In genomic region chr17:60599620-60600489, GRCh38 we compare ENCODE assay signal across 8 cellular contexts. TPM values are rescaled to one million over a fixed set of nuclear protein-coding genes. Genes with fewer than 3 reads are reported as not detected.
DNase-seq lines count a peak whose midpoint lies in the region; ATAC-seq and TF ChIP-seq lines count a peak whose summit lies in the region.

Gene PPM1D, plus strand, starts transcription at chr17:60600193. Its CDS starts 222 bp downstream, at chr17:60600415.

- peak; percentile 89 for ATAC-seq in GM21737 (IDR thresholded peaks at IDR 0.05; ENCODE audit: unreplicated experiment)

- peak within 1 kb of the TSS; percentile 94 to 98 for H3K9ac ChIP-seq in mucosa of rectum (ENCODE audit: low read depth in 1 of 2, low read length in 2 of 2)

- H3K4me3 ChIP-seq in mucosa of rectum (ENCODE audit: low read length in 2 of 2) = peak within 1 kb of the TSS; percentile 77 to 98

- H3K4me1 ChIP-seq in mucosa of rectum (ENCODE audit: control insufficient read depth in 2 of 2, insufficient read depth in 2 of 2, low read length in 2 of 2) = peaks cover 3 to 13% of the 10 kb centered on the region in 2 donors

- peak within 1 kb of the TSS; percentile 99 for H3K27ac Mint-ChIP-seq in activated T-cell treated with anti-CD3 and anti-CD28 coated beads, Interleukin-2, amount 50 U/mL, for 24 hours

- peak within 1 kb of the TSS; percentile 94 to 98 for H3K27ac ChIP-seq in mucosa of rectum (ENCODE audit: low read depth in 2 of 2, low read length in 2 of 2)

- no peaks in the 10 kb centered on the region for H3K27me3 Mint-ChIP-seq in activated T-cell treated with anti-CD3 and anti-CD28 coated beads, Interleukin-2, amount 50 U/mL, for 24 hours

- DNase-seq in DMS79 (lab: John Stamatoyannopoulos, UW) = peak; percentile 84
- DNase-seq in KG1 (lab: John Stamatoyannopoulos, UW) = peak; percentile 95
- peak; percentile 97 for DNase-seq in activated T-cell treated with anti-CD3 and anti-CD28 coated beads, Interleukin-2, amount 50 U/mL, for 24 hours
- DNase-seq in erythroblast (lab: John Stamatoyannopoulos, UW) = peak; percentile 99 to 100
- peak; percentile 96 to 97 for DNase-seq in stimulated activated CD8-positive, alpha-beta memory T cell treated with anti-CD3 and anti-CD28 coated beads, Interleukin-4, amount 100 ng/mL, for 4 hours (ENCODE audit: low read depth in 2 of 2, low spot score in 1 of 2)

- no peaks in the 10 kb centered on the region for H3K9me3 Mint-ChIP-seq in activated T-cell treated with anti-CD3 and anti-CD28 coated beads, Interleukin-2, amount 50 U/mL, for 24 hours

- H3K4me1 Mint-ChIP-seq in activated T-cell treated with anti-CD3 and anti-CD28 coated beads, Interleukin-2, amount 50 U/mL, for 24 hours (ENCODE audit: low read depth) = peaks cover 40% of the 10 kb centered on the region

- H3K36me3 ChIP-seq in mucosa of rectum (ENCODE audit: control insufficient read depth in 2 of 2, insufficient read depth in 2 of 2, low read length in 2 of 2) = no peaks in the 10 kb centered on the region

- TF ChIP-seq POLR2A in erythroblast (IDR thresholded peaks at IDR 0.05; ENCODE audit: low read length) = peak; percentile 97

- H3K27me3 ChIP-seq in mucosa of rectum (ENCODE audit: control insufficient read depth in 2 of 2, insufficient read depth in 2 of 2, low read length in 2 of 2) = no peaks in the 10 kb centered on the region

- no peaks in the 10 kb centered on the region for H3K9me3 ChIP-seq in mucosa of rectum (ENCODE audit: control insufficient read depth in 2 of 2, low read length in 2 of 2)

- H3K36me3 Mint-ChIP-seq in activated T-cell treated with anti-CD3 and anti-CD28 coated beads, Interleukin-2, amount 50 U/mL, for 24 hours (ENCODE audit: low read depth) = peaks cover 27% of the 10 kb centered on the region

- H3K4me3 Mint-ChIP-seq in activated T-cell treated with anti-CD3 and anti-CD28 coated beads, Interleukin-2, amount 50 U/mL, for 24 hours = peak within 1 kb of the TSS; percentile 93

TF ChIP-seq in PFSK-1, 5 proteins besides CTCF, POLR2A, EP300 and RAD21:
- peak; percentile 91 for TF ChIP-seq SIN3A (IDR thresholded peaks at IDR 0.05; ENCODE audit: borderline replicate concordance, insufficient read depth, low read length)
- peak; percentile 77; the same call in 1 of the 2 replicates for TF ChIP-seq TAF1 (IDR thresholded peaks at IDR 0.05; ENCODE audit: borderline replicate concordance, insufficient read depth, low read length)
- TF ChIP-seq FOXP2 (optimal IDR thresholded peaks at IDR 0.05; ENCODE audit: borderline replicate concordance, extremely low read depth, extremely low read length, insufficient read depth) = peak; percentile 70
- TF ChIP-seq REST (IDR thresholded peaks at IDR 0.05; ENCODE audit: insufficient read depth in 1 of 2, low read depth in 2 of 2, low read length in 2 of 2) = peak in 1 of 2 experiments; percentile 44; a peak in 1 of 4 replicates
- peak; percentile 96 for TF ChIP-seq POLR2AphosphoS5 (IDR thresholded peaks at IDR 0.05; ENCODE audit: low read depth, low read length)

RNA-seq across cellular contexts. Expression of gene PPM1D, which starts in this region (rescaled TPM):
- 7.1 TPM for polyA plus RNA-seq in PFSK-1 (2012; ENCODE audit: insufficient read length, low read depth)

Comparison
In these comparisons a context has a peak if more than half of its experiments do, and no peak if none do; other contexts are left out.
1. Peak in every context shown above with its lines: DNase-seq, ATAC-seq, H3K4me3 ChIP-seq and H3K27ac ChIP-seq.